In the genomic region with DNA sequence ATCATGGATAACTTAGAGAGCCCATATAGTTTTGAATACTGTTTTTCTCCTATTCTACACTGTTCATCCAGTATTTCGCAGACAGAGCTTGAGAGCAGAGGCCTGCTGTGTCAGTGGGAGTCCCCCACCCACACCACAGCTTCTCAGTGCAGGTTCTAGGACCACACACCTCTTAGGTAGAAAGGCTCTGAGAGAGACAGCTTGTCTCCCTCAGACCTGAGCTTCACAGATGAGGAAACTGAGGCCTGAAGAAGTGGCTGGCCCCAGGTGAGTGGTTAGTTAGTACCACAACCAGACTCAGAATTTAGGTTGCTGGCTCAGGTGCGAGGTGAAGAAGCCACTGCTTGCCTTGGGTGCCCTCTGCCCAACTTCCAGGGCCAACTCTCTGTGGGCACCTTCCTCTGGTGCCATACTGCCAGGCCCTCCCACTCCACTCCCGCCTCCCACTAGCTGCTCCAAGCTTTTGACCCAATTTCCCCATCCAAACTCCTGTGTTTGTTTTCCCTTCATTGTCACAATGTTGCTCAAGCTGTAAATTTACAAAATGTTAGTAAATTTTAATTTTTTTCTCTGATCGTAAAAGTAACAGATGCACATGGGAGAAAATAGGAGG, we compare ENCODE assay signal across 17 cellular contexts.
"Had no signal": no experiment of that assay in that cellular context is flagged by ENCODE, and none has a peak within 500 bp of the region (broad histone marks: within the 10 kb centered on the region; RNA-seq: fewer than 3 reads in every experiment).

No MANE protein-coding gene starts in this region.

- ATAC-seq: activated CD8-positive, alpha-beta memory T cell treated with anti-CD3 and anti-CD28 coated beads, Interleukin-2, amount 10 ng/mL, durations not matched to agents 7 days and 5 days; esophagus mucosa; left colon; naive thymus-derived CD4-positive, alpha-beta T cell; stimulated activated memory B cell treated with anti-CD40 and anti-IgM and Interleukin-4, amounts not matched to agents 10 μg/mL and 1 μg/mL and 100 μg/mL, for 72 hours; T-helper 17 cell had no signal

- H3K36me3 ChIP-seq: neutrophil had no signal

- H3K9me3 Mint-ChIP-seq: activated B cell treated with CpG ODN at 0.5 μM for 24 hours; activated naive CD8-positive, alpha-beta T cell treated with anti-CD3 and anti-CD28 coated beads, Interleukin-2, amount 10 ng/mL, durations not matched to agents 7 days and 5 days; activated T-helper 1 cell treated with anti-CD3 and anti-CD28 coated beads, Interleukin-12 subunit alpha, Interleukin-12 subunit beta, Interleukin-2, Interleukin-4 antibody, amounts not matched to agents 30 ng/mL and 10 ng/mL and 1 ng/mL, durations not matched to agents 14 hours and 24 hours and 36 hours; immature natural killer cell; naive thymus-derived CD4-positive, alpha-beta T cell; stimulated activated memory B cell treated with anti-CD40 and anti-IgM and Interleukin-4, amounts not matched to agents 10 μg/mL and 1 μg/mL and 100 μg/mL, for 72 hours had no signal

- H3K4me3 Mint-ChIP-seq: activated B cell treated with CpG ODN at 0.5 μM for 24 hours; activated CD8-positive, alpha-beta memory T cell treated with anti-CD3 and anti-CD28 coated beads, Interleukin-2, amount 10 ng/mL, durations not matched to agents 7 days and 5 days; activated naive CD8-positive, alpha-beta T cell treated with anti-CD3 and anti-CD28 coated beads, Interleukin-2, amount 10 ng/mL, durations not matched to agents 7 days and 5 days; activated T-helper 1 cell treated with anti-CD3 and anti-CD28 coated beads, Interleukin-12 subunit alpha, Interleukin-12 subunit beta, Interleukin-2, Interleukin-4 antibody, amounts not matched to agents 30 ng/mL and 10 ng/mL and 1 ng/mL, durations not matched to agents 14 hours and 24 hours and 36 hours; immature natural killer cell; naive thymus-derived CD4-positive, alpha-beta T cell; stimulated activated memory B cell treated with anti-CD40 and anti-IgM and Interleukin-4, amounts not matched to agents 10 μg/mL and 1 μg/mL and 100 μg/mL, for 72 hours; T-helper 17 cell had no signal

- H3K4me3 ChIP-seq: skin epidermis had no signal

- H3K4me1 Mint-ChIP-seq: immature natural killer cell had no signal

- DNase-seq: activated B cell treated with CpG ODN at 0.5 μM for 24 hours; activated CD8-positive, alpha-beta memory T cell treated with anti-CD3 and anti-CD28 coated beads, Interleukin-2, amount 10 ng/mL, durations not matched to agents 7 days and 5 days; activated naive CD8-positive, alpha-beta T cell treated with anti-CD3 and anti-CD28 coated beads, Interleukin-2, amount 10 ng/mL, durations not matched to agents 7 days and 5 days; immature natural killer cell; left colon; SIG-M5; T-helper 17 cell had no signal

- H3K9me3 ChIP-seq: neutrophil had no signal

- H3K36me3 Mint-ChIP-seq: activated CD8-positive, alpha-beta memory T cell treated with anti-CD3 and anti-CD28 coated beads, Interleukin-2, amount 10 ng/mL, durations not matched to agents 7 days and 5 days; activated naive CD8-positive, alpha-beta T cell treated with anti-CD3 and anti-CD28 coated beads, Interleukin-2, amount 10 ng/mL, durations not matched to agents 7 days and 5 days; immature natural killer cell; naive thymus-derived CD4-positive, alpha-beta T cell; stimulated activated memory B cell treated with anti-CD40 and anti-IgM and Interleukin-4, amounts not matched to agents 10 μg/mL and 1 μg/mL and 100 μg/mL, for 72 hours had no signal

- H3K27me3 Mint-ChIP-seq: activated B cell treated with CpG ODN at 0.5 μM for 24 hours; stimulated activated memory B cell treated with anti-CD40 and anti-IgM and Interleukin-4, amounts not matched to agents 10 μg/mL and 1 μg/mL and 100 μg/mL, for 72 hours; T-helper 17 cell had no signal

- FAIRE-seq: astrocyte, endometrium, TTC549, urothelium cell line had no signal

- H3K27ac ChIP-seq: neutrophil had no signal

- H3K27ac Mint-ChIP-seq: activated B cell treated with CpG ODN at 0.5 μM for 24 hours; activated CD8-positive, alpha-beta memory T cell treated with anti-CD3 and anti-CD28 coated beads, Interleukin-2, amount 10 ng/mL, durations not matched to agents 7 days and 5 days; activated naive CD8-positive, alpha-beta T cell treated with anti-CD3 and anti-CD28 coated beads, Interleukin-2, amount 10 ng/mL, durations not matched to agents 7 days and 5 days; activated T-helper 1 cell treated with anti-CD3 and anti-CD28 coated beads, Interleukin-12 subunit alpha, Interleukin-12 subunit beta, Interleukin-2, Interleukin-4 antibody, amounts not matched to agents 30 ng/mL and 10 ng/mL and 1 ng/mL, durations not matched to agents 14 hours and 24 hours and 36 hours; immature natural killer cell; naive thymus-derived CD4-positive, alpha-beta T cell; stimulated activated memory B cell treated with anti-CD40 and anti-IgM and Interleukin-4, amounts not matched to agents 10 μg/mL and 1 μg/mL and 100 μg/mL, for 72 hours had no signal
